Comparison of ENCODE assay signal across 7 cellular contexts in genomic region chr13:80757694-80758093, GRCh38.
"Had no signal": no experiment of that assay in that cellular context is flagged by ENCODE, and none has a peak within 500 bp of the region (broad histone marks: within the 10 kb centered on the region; RNA-seq: fewer than 3 reads in every experiment).

No MANE protein-coding gene starts in this region.

- H3K9ac ChIP-seq: KMS-11 had no signal

- H3K27ac ChIP-seq: HL-60, KMS-11 had no signal

- DNase-seq: IMR-90, KBM-7, KG1 had no signal

- H3K4me2 ChIP-seq: KMS-11 had no signal

- FAIRE-seq: HepG2, HTR-8/SVneo had no signal

- ATAC-seq: HepG2 had no signal
